ENCODE assay signal across 10 cellular contexts in genomic region chr10:14560794-14561765, GRCh38.
DNase-seq lines count a peak whose midpoint lies in the region; ATAC-seq lines count a peak whose summit lies in the region.
"Had no signal": no experiment of that assay in that cellular context is flagged by ENCODE, and none has a peak within 500 bp of the region (broad histone marks: within the 10 kb centered on the region; RNA-seq: fewer than 3 reads in every experiment).

No MANE protein-coding gene starts in this region.

- H3K4me1 Mint-ChIP-seq in activated CD4-positive, alpha-beta memory T cell treated with anti-CD3 and anti-CD28 coated beads, Interleukin-2, amount 10 ng/mL, durations not matched to agents 7 days and 5 days, result peaks cover 91% of the 10 kb centered on the region

- CTCF ChIA-PET in activated CD4-positive, alpha-beta memory T cell treated with anti-CD3 and anti-CD28 coated beads, Interleukin-2, amount 10 ng/mL, durations not matched to agents 7 days and 5 days (lab: Charles Lee), result interaction anchor here (1.0 to 2.3 kb wide), 4 partner anchors 9 to 41 kb away, joined by 3 to 10 read pairs (median 4); no protein-coding TSS in a partner anchor

- H3K27me3 Mint-ChIP-seq in activated CD4-positive, alpha-beta memory T cell treated with anti-CD3 and anti-CD28 coated beads, Interleukin-2, amount 10 ng/mL, durations not matched to agents 7 days and 5 days, result no peaks in the 10 kb centered on the region

- DNase-seq in activated naive CD4-positive, alpha-beta T cell treated with Interleukin-2 at 50 U/mL for 16 hours, result peak; percentile 47
- DNase-seq in activated naive CD4-positive, alpha-beta T cell treated with anti-CD3 and anti-CD28 coated beads, Interleukin-2, amount 50 U/mL, for 16 hours, result no peak
- DNase-seq in activated CD4-positive, alpha-beta memory T cell treated with anti-CD3 and anti-CD28 coated beads, Interleukin-2, amount 10 ng/mL, durations not matched to agents 7 days and 5 days, result peak; percentile 54
- peak in 25 of 42 donors; percentile 20 to 77 (median 60) for DNase-seq in head of caudate nucleus
- DNase-seq in superior temporal gyrus (ENCODE audit: extremely low spot score), result peak; percentile 79
- DNase-seq: aorta, NCI-H510A had no signal

- POLR2A ChIA-PET in activated CD4-positive, alpha-beta memory T cell treated with anti-CD3 and anti-CD28 coated beads, Interleukin-2, amount 10 ng/mL, durations not matched to agents 7 days and 5 days (lab: Charles Lee), result interaction anchor here (0.6 to 7.0 kb wide), 15 partner anchors 9 to 376 kb away, joined by 3 to 78 read pairs (median 8); no protein-coding TSS in a partner anchor

- intact Hi-C loops in head of caudate nucleus (cut with DNase I), result no loop called here

- H3K27ac Mint-ChIP-seq in activated CD4-positive, alpha-beta memory T cell treated with anti-CD3 and anti-CD28 coated beads, Interleukin-2, amount 10 ng/mL, durations not matched to agents 7 days and 5 days, result peak overlapping the region; percentile 95

- peaks cover 2% of the 10 kb centered on the region for H3K9me3 Mint-ChIP-seq in activated CD4-positive, alpha-beta memory T cell treated with anti-CD3 and anti-CD28 coated beads, Interleukin-2, amount 10 ng/mL, durations not matched to agents 7 days and 5 days

- peaks cover 65% of the 10 kb centered on the region for H3K36me3 Mint-ChIP-seq in activated CD4-positive, alpha-beta memory T cell treated with anti-CD3 and anti-CD28 coated beads, Interleukin-2, amount 10 ng/mL, durations not matched to agents 7 days and 5 days (ENCODE audit: low read depth)

- H3K4me3 Mint-ChIP-seq in activated CD4-positive, alpha-beta memory T cell treated with anti-CD3 and anti-CD28 coated beads, Interleukin-2, amount 10 ng/mL, durations not matched to agents 7 days and 5 days, result peak overlapping the region; percentile 65

- ATAC-seq in HG02763 (IDR thresholded peaks at IDR 0.05; ENCODE audit: unreplicated experiment) (no peak), GM21737 (IDR thresholded peaks at IDR 0.05; ENCODE audit: unreplicated experiment) (no peak), HG02840 (IDR thresholded peaks at IDR 0.05; ENCODE audit: low FRiP score, unreplicated experiment) (no peak)
